21 cellular contexts compared by ENCODE assay signal in the genomic region with DNA sequence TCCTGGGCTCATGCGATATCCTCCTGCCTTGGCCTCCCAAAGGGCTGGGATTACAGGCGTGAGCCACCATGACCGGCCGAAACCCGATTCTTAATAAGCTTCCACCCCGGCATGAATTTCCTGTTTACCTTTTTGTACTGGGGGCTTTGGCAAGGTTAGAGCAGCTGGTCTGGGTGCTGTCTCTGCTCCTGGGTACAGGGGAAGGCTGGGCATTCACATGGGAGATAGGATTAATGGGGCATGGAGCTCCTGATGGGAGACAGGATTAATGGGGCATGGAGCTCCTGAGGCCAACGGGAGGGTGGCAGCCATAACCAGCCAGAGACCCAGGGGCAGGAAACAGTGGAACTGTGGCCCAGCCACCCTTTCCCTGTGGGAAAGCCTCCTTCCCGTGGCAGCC.
A peak's percentile ranks its signal among the peaks of the same experiment; 100 is the strongest.
DNase-seq lines count a peak whose midpoint lies in the region; ATAC-seq and TF ChIP-seq lines count a peak whose summit lies in the region.
"Had no signal": no experiment of that assay in that cellular context is flagged by ENCODE, and none has a peak within 500 bp of the region (broad histone marks: within the 10 kb centered on the region; RNA-seq: fewer than 3 reads in every experiment).

No MANE protein-coding gene starts in this region.

- no peak overlapping the region for H2AFZ ChIP-seq in SK-N-SH (ENCODE audit: low read depth)

- no peak for TF ChIP-seq CTCF in SK-N-SH (IDR thresholded peaks at IDR 0.05)
- no peak for TF ChIP-seq CTCF in mesothelial cell of epicardium (IDR thresholded peaks at IDR 0.05; ENCODE audit: unreplicated experiment)
- no peak for TF ChIP-seq CTCF in thyroid gland (IDR thresholded peaks at IDR 0.05)

- H3K4me2 ChIP-seq in SK-N-SH, result peak overlapping the region; percentile 52; the same call in 1 of the 2 replicates

- DNase-seq in SK-N-SH (no peak), NCI-H69 (lab: John Stamatoyannopoulos, UW) (peak; percentile 67), mesothelial cell of epicardium (ENCODE audit: low spot score in 2 of 2, unreplicated experiment in 2 of 2) (no peak), thyroid gland (no peak), NCI-H1436 (lab: John Stamatoyannopoulos, UW) (no peak)
- DNase-seq in effector CD4-positive, alpha-beta T cell, result no peak
- DNase-seq: activated CD8-positive, alpha-beta T cell treated with anti-CD3 and anti-CD28 coated beads, Interleukin-2, amount 10 ng/mL, durations not matched to agents 7 days and 5 days; colonic mucosa; HFFc6; stimulated activated naive CD4-positive, alpha-beta T cell; SW 1271 had no signal

- H3K27me3 Mint-ChIP-seq in mesothelial cell of epicardium (ENCODE audit: low read depth), result no peaks in the 10 kb centered on the region
- H3K27me3 Mint-ChIP-seq: memory B cell had no signal

- H3K36me3 Mint-ChIP-seq in mesothelial cell of epicardium, result no peaks in the 10 kb centered on the region

- POLR2A ChIA-PET in SK-N-SH (lab: Yijun Ruan, JAX), result no interaction called here

- no peaks in the 10 kb centered on the region for H4K20me1 ChIP-seq in SK-N-SH (ENCODE audit: insufficient read depth)

- peak overlapping the region; percentile 98 for H3K27ac Mint-ChIP-seq in mesothelial cell of epicardium
- H3K27ac Mint-ChIP-seq: activated CD8-positive, alpha-beta T cell treated with anti-CD3 and anti-CD28 coated beads, Interleukin-2, amount 10 ng/mL, durations not matched to agents 7 days and 5 days; activated T-helper 17 cell treated with anti-CD3 and anti-CD28 coated beads, Interleukin-2, amount 50 U/mL, for 72 hours; HFFc6; memory B cell had no signal

- no peak for TF ChIP-seq POLR2A in thyroid gland (IDR thresholded peaks at IDR 0.05)

- peaks cover 10 to 21% of the 10 kb centered on the region in 2 experiments; a peak in 2 of 4 replicates for H3K4me1 ChIP-seq in SK-N-SH (ENCODE audit: control insufficient read depth in 1 of 2, insufficient read depth in 2 of 2, low read depth in 1 of 2, low read length in 1 of 2)
- H3K4me1 ChIP-seq in thyroid gland, result peaks cover 67 to 90% of the 10 kb centered on the region in 2 donors
- H3K4me1 ChIP-seq: colonic mucosa, spleen had no signal

- H3K4me3 ChIP-seq in SK-N-SH (ENCODE audit: low read depth in 2 of 2, low read length in 1 of 2) (no peak overlapping the region), thyroid gland (replicated peaks in 1 of 3) (no peak overlapping the region)
- H3K4me3 ChIP-seq: adrenal gland, colonic mucosa, spleen, vagina had no signal

- 98% methylated on average over 7 of the region's 8 CpGs for WGBS in SK-N-SH (ENCODE audit: low lambda C conversion rate)
- WGBS in thyroid gland, 2 donors, result 64 to 66% methylated on average over 8 of the region's 8 CpGs

- peak overlapping the region; percentile 20 for H3K4me3 Mint-ChIP-seq in mesothelial cell of epicardium
- H3K4me3 Mint-ChIP-seq: activated CD8-positive, alpha-beta T cell treated with anti-CD3 and anti-CD28 coated beads, Interleukin-2, amount 10 ng/mL, durations not matched to agents 7 days and 5 days; activated T-helper 17 cell treated with anti-CD3 and anti-CD28 coated beads, Interleukin-2, amount 50 U/mL, for 72 hours; HFFc6; memory B cell had no signal

- H3K27ac ChIP-seq in SK-N-SH (ENCODE audit: low read depth in 2 of 2, low read length in 1 of 2) (peak overlapping the region in 1 of 2 experiments; percentile 35; a peak in 1 of 4 replicates), thyroid gland (peak overlapping the region; percentile 66 to 89 (median 84))
- H3K27ac ChIP-seq: adrenal gland, colonic mucosa, neutrophil, spleen, vagina, VCaP had no signal

- H3K9me3 ChIP-seq in SK-N-SH (no peaks in the 10 kb centered on the region), thyroid gland (no peaks in the 10 kb centered on the region)
- H3K9me3 ChIP-seq: adrenal gland, colonic mucosa, neutrophil, spleen, vagina had no signal

- peaks cover 5% of the 10 kb centered on the region for H3F3A ChIP-seq in SK-N-SH (replicated peaks; ENCODE audit: insufficient read depth)

- CTCF ChIA-PET in SK-N-SH (lab: Yijun Ruan, JAX), result interaction anchor here (1.1 kb wide), 1 partner anchor 549 kb away, joined by 4 read pairs; no protein-coding TSS in a partner anchor

- no peak for TF ChIP-seq RAD21 in SK-N-SH (IDR thresholded peaks at IDR 0.05; ENCODE audit: low read length)

- H3K27me3 ChIP-seq in SK-N-SH (ENCODE audit: insufficient read depth), result no peaks in the 10 kb centered on the region
- H3K27me3 ChIP-seq in thyroid gland, result no peaks in the 10 kb centered on the region
- H3K27me3 ChIP-seq: adrenal gland, colonic mucosa, neutrophil, spleen, vagina had no signal

- H3K9me2 ChIP-seq in SK-N-SH, result no peaks in the 10 kb centered on the region

- ATAC-seq in SK-N-SH treated with all-trans-retinoic acid at 6 μM for 48 hours (no peak), HG02981 (IDR thresholded peaks at IDR 0.05; ENCODE audit: unreplicated experiment) (no peak)
- ATAC-seq: activated CD8-positive, alpha-beta T cell treated with anti-CD3 and anti-CD28 coated beads, Interleukin-2, amount 10 ng/mL, durations not matched to agents 7 days and 5 days; activated T-helper 17 cell treated with anti-CD3 and anti-CD28 coated beads, Interleukin-2, amount 50 U/mL, for 72 hours; Panc1 had no signal

- no peaks in the 10 kb centered on the region for H3K9me3 Mint-ChIP-seq in mesothelial cell of epicardium
- H3K9me3 Mint-ChIP-seq: activated T-helper 17 cell treated with anti-CD3 and anti-CD28 coated beads, Interleukin-2, amount 50 U/mL, for 72 hours; HFFc6; memory B cell had no signal

- no peak overlapping the region for H3K9ac ChIP-seq in SK-N-SH

- TF ChIP-seq EP300 in SK-N-SH (IDR thresholded peaks at IDR 0.05; ENCODE audit: borderline replicate concordance in 1 of 2, low read depth in 1 of 2, low read length in 1 of 2), result no peak

- intact Hi-C loops in thyroid gland (cut with DNase I), result no loop called here

- peaks cover 73% of the 10 kb centered on the region for H3K4me1 Mint-ChIP-seq in mesothelial cell of epicardium
- H3K4me1 Mint-ChIP-seq: activated T-helper 17 cell treated with anti-CD3 and anti-CD28 coated beads, Interleukin-2, amount 50 U/mL, for 72 hours had no signal

- H3K36me3 ChIP-seq in SK-N-SH (replicated peaks in 1 of 2; ENCODE audit: control insufficient read depth in 1 of 2, insufficient read depth in 2 of 2, low read length in 1 of 2) (no peaks in the 10 kb centered on the region), thyroid gland (no peaks in the 10 kb centered on the region)
- H3K36me3 ChIP-seq: adrenal gland, colonic mucosa, neutrophil, vagina had no signal

- no peaks in the 10 kb centered on the region for H3K79me2 ChIP-seq in SK-N-SH (ENCODE audit: insufficient read depth)

TF ChIP-seq in SK-N-SH, 30 proteins besides CTCF, POLR2A, EP300 and RAD21 (continues in another document):
- TF ChIP-seq TAF1 (IDR thresholded peaks at IDR 0.05; ENCODE audit: borderline replicate concordance, low read depth, low read length), result no peak
- no peak for TF ChIP-seq TCF12 (IDR thresholded peaks at IDR 0.05)
- no peak for TF ChIP-seq REST (IDR thresholded peaks at IDR 0.05; ENCODE audit: low read depth, low read length)

TF ChIP-seq in SK-N-SH treated with all-trans-retinoic acid at 6 μM for 48 hours, 23 proteins besides CTCF, POLR2A, EP300 and RAD21 (continues in another document):
- TF ChIP-seq ZNF565 (CRISPR knock-in tag; conservative IDR thresholded peaks at IDR 0.05; ENCODE audit: low read depth), result no peak
- TF ChIP-seq, protein P1, sequence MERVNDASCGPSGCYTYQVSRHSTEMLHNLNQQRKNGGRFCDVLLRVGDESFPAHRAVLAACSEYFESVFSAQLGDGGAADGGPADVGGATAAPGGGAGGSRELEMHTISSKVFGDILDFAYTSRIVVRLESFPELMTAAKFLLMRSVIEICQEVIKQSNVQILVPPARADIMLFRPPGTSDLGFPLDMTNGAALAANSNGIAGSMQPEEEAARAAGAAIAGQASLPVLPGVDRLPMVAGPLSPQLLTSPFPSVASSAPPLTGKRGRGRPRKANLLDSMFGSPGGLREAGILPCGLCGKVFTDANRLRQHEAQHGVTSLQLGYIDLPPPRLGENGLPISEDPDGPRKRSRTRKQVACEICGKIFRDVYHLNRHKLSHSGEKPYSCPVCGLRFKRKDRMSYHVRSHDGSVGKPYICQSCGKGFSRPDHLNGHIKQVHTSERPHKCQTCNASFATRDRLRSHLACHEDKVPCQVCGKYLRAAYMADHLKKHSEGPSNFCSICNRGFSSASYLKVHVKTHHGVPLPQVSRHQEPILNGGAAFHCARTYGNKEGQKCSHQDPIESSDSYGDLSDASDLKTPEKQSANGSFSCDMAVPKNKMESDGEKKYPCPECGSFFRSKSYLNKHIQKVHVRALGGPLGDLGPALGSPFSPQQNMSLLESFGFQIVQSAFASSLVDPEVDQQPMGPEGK (CRISPR knock-in tag; IDR thresholded peaks at IDR 0.05; ENCODE audit: borderline replicate concordance), result no peak
- TF ChIP-seq TOX (CRISPR knock-in tag; IDR thresholded peaks at IDR 0.05; ENCODE audit: borderline replicate concordance), result no peak
- no peak for TF ChIP-seq ZFP30 (CRISPR knock-in tag; IDR thresholded peaks at IDR 0.05)
- no peak for TF ChIP-seq PPARA (CRISPR knock-in tag; IDR thresholded peaks at IDR 0.05; ENCODE audit: borderline replicate concordance)
- TF ChIP-seq ARNTL (CRISPR knock-in tag; IDR thresholded peaks at IDR 0.05; ENCODE audit: borderline replicate concordance, low read depth), result no peak
- no peak for TF ChIP-seq OSR1 (CRISPR knock-in tag; IDR thresholded peaks at IDR 0.05)
- TF ChIP-seq GLIS3 (CRISPR knock-in tag; IDR thresholded peaks at IDR 0.05), result no peak
- no peak for TF ChIP-seq TCF4 (CRISPR knock-in tag; IDR thresholded peaks at IDR 0.05; ENCODE audit: borderline replicate concordance)
- TF ChIP-seq RARB (CRISPR knock-in tag; IDR thresholded peaks at IDR 0.05), result no peak
- TF ChIP-seq CSDC2 (CRISPR knock-in tag; IDR thresholded peaks at IDR 0.05), result no peak
- TF ChIP-seq BACH2 (CRISPR knock-in tag; IDR thresholded peaks at IDR 0.05; ENCODE audit: borderline replicate concordance), result no peak
- no peak for TF ChIP-seq ESRRG (CRISPR knock-in tag; IDR thresholded peaks at IDR 0.05)
